ENCODE assay signal across 1 cellular context in genomic region chr9:76423216-76424177, GRCh38.
TF ChIP-seq lines count a peak whose summit lies in the region.

No MANE protein-coding gene starts in this region.

TF ChIP-seq in HepG2, 621 proteins besides CTCF, POLR2A, EP300 and RAD21 (continued from another document and continues in another):
- TF ChIP-seq FOXO1 (CRISPR knock-in tag; IDR thresholded peaks at IDR 0.05) = peak; percentile 80
- TF ChIP-seq ZNF619 (CRISPR knock-in tag; IDR thresholded peaks at IDR 0.05) = no peak
- TF ChIP-seq PRDM10 (CRISPR knock-in tag; IDR thresholded peaks at IDR 0.05; ENCODE audit: low read depth) = no peak
- no peak for TF ChIP-seq BATF2 (CRISPR knock-in tag; IDR thresholded peaks at IDR 0.05)
- no peak for TF ChIP-seq NCOA1 (CRISPR knock-in tag; IDR thresholded peaks at IDR 0.05)
- TF ChIP-seq AGO1 (IDR thresholded peaks at IDR 0.05; ENCODE audit: low read depth, low read length, poor library complexity, severe bottlenecking) = no peak
- no peak for TF ChIP-seq ZNF296 (CRISPR knock-in tag; conservative IDR thresholded peaks at IDR 0.05)
- no peak for TF ChIP-seq ZBTB2 (CRISPR knock-in tag; IDR thresholded peaks at IDR 0.05; ENCODE audit: low read depth)
- TF ChIP-seq BRF2 (CRISPR knock-in tag; IDR thresholded peaks at IDR 0.05) = no peak
- TF ChIP-seq XRCC5 (optimal IDR thresholded peaks at IDR 0.05; ENCODE audit: low read length) = no peak
- TF ChIP-seq SETDB1 (CRISPR knock-in tag; IDR thresholded peaks at IDR 0.05; ENCODE audit: borderline replicate concordance) = no peak
- no peak for TF ChIP-seq STAG1 (CRISPR knock-in tag; IDR thresholded peaks at IDR 0.05)
- TF ChIP-seq FOSL1 (CRISPR knock-in tag; IDR thresholded peaks at IDR 0.05; ENCODE audit: borderline replicate concordance) = no peak
- no peak for TF ChIP-seq ZNF740 (CRISPR knock-in tag; IDR thresholded peaks at IDR 0.05)
- peak; percentile 56 for TF ChIP-seq DPF2 (CRISPR knock-in tag; IDR thresholded peaks at IDR 0.05; ENCODE audit: borderline replicate concordance, low read depth)
- no peak for TF ChIP-seq KMT2B (CRISPR knock-in tag; IDR thresholded peaks at IDR 0.05)
- TF ChIP-seq THRA (CRISPR knock-in tag; IDR thresholded peaks at IDR 0.05; ENCODE audit: borderline replicate concordance) = peak; percentile 78
- TF ChIP-seq CEBPG (CRISPR knock-in tag; IDR thresholded peaks at IDR 0.05) = peak; percentile 82
- no peak for TF ChIP-seq ZBTB33 (CRISPR knock-in tag; IDR thresholded peaks at IDR 0.05)
- TF ChIP-seq REL (CRISPR knock-in tag; conservative IDR thresholded peaks at IDR 0.05) = no peak
- TF ChIP-seq ZNF205 (CRISPR knock-in tag; IDR thresholded peaks at IDR 0.05) = no peak
- peak; percentile 82 for TF ChIP-seq CEBPB (IDR thresholded peaks at IDR 0.05; ENCODE audit: borderline replicate concordance, low read depth, low read length)
- TF ChIP-seq KDM3A (CRISPR knock-in tag; IDR thresholded peaks at IDR 0.05; ENCODE audit: low read depth) = no peak
- TF ChIP-seq HNF4A (CRISPR knock-in tag; IDR thresholded peaks at IDR 0.05) = peak; percentile 62
- TF ChIP-seq WIZ (CRISPR knock-in tag; IDR thresholded peaks at IDR 0.05) = no peak
- TF ChIP-seq ZNF788 (CRISPR knock-in tag; IDR thresholded peaks at IDR 0.05; ENCODE audit: borderline replicate concordance) = no peak
- TF ChIP-seq ZNF773 (CRISPR knock-in tag; IDR thresholded peaks at IDR 0.05; ENCODE audit: borderline replicate concordance) = no peak
- no peak for TF ChIP-seq SRF (IDR thresholded peaks at IDR 0.05; ENCODE audit: low read depth, low read length)
- TF ChIP-seq ZNF792 (CRISPR knock-in tag; IDR thresholded peaks at IDR 0.05) = no peak
- TF ChIP-seq HNRNPUL1 (IDR thresholded peaks at IDR 0.05; ENCODE audit: low read depth, low read length) = no peak
- TF ChIP-seq HMGXB3 (CRISPR knock-in tag; IDR thresholded peaks at IDR 0.05; ENCODE audit: borderline replicate concordance) = no peak
- TF ChIP-seq ZNF160 (CRISPR knock-in tag; IDR thresholded peaks at IDR 0.05) = no peak
- no peak for TF ChIP-seq HES4 (CRISPR knock-in tag; IDR thresholded peaks at IDR 0.05; ENCODE audit: borderline replicate concordance)
- TF ChIP-seq NFE2 (CRISPR knock-in tag; IDR thresholded peaks at IDR 0.05) = peak; percentile 55; the same call in 1 of the 2 replicates
- no peak for TF ChIP-seq ZMYM2 (CRISPR knock-in tag; IDR thresholded peaks at IDR 0.05)
- TF ChIP-seq MEIS2 (CRISPR knock-in tag; IDR thresholded peaks at IDR 0.05) = no peak
- TF ChIP-seq MYPOP (CRISPR knock-in tag; IDR thresholded peaks at IDR 0.05) = no peak
- TF ChIP-seq MIER2 (CRISPR knock-in tag; IDR thresholded peaks at IDR 0.05) = no peak
- peak; percentile 97 for TF ChIP-seq NCOA2 (CRISPR knock-in tag; IDR thresholded peaks at IDR 0.05)
- TF ChIP-seq TRIM24 (CRISPR knock-in tag; IDR thresholded peaks at IDR 0.05) = no peak
- TF ChIP-seq ZNF230 (CRISPR knock-in tag; IDR thresholded peaks at IDR 0.05) = no peak
- TF ChIP-seq RERE (CRISPR knock-in tag; IDR thresholded peaks at IDR 0.05; ENCODE audit: low read depth) = peak; percentile 88
- TF ChIP-seq ZNF317 (CRISPR knock-in tag; IDR thresholded peaks at IDR 0.05) = no peak
